Comparison of ENCODE assay signal across 17 cellular contexts in the genomic region with DNA sequence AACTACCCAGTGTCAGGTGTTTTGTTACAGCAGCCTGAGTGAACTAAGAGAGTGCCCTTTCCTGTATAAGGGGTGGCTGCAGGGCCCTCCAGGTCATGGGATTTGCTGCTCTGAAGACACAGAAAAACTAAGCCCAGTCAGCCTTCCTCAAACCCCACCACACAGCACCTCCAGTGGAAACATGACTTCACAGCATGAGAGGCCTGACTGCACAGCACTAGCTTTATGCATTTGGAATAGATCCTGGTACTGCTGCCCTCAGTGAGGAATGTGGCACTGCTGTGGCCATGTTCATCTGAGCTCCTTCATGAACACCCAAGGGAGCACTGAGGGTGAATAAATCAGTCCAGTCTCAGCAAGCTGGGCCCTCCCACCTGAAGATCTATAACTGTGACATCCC.
DNase-seq lines count a peak whose midpoint lies in the region; ATAC-seq and TF ChIP-seq lines count a peak whose summit lies in the region.
"Had no signal": no experiment of that assay in that cellular context is flagged by ENCODE, and none has a peak within 500 bp of the region (broad histone marks: within the 10 kb centered on the region; RNA-seq: fewer than 3 reads in every experiment).

No MANE protein-coding gene starts in this region.

- no peak for TF ChIP-seq EP300 in sigmoid colon (IDR thresholded peaks at IDR 0.05)

- no peak overlapping the region for H2AFZ ChIP-seq in MM.1S (ENCODE audit: low read length)
- H2AFZ ChIP-seq: GM23338 had no signal

- H3K4me2 ChIP-seq in MM.1S (ENCODE audit: low read depth, low read length) = no peak overlapping the region
- H3K4me2 ChIP-seq: GM23338 had no signal

- H3K9me2 ChIP-seq in MM.1S (replicated peaks; ENCODE audit: insufficient read depth, low read length) = no peaks in the 10 kb centered on the region

- no TSS peak for BruUV-seq in Panc1 (replicated peaks; lab: Mats Ljungman, UMichigan)

- H3K4me1 Mint-ChIP-seq in glutamatergic neuron (ENCODE audit: low read depth, unreplicated experiment) = no peaks in the 10 kb centered on the region
- H3K4me1 Mint-ChIP-seq: CD14-positive monocyte; GM23338; stimulated activated effector memory CD8-positive, alpha-beta T cell treated with anti-CD3 and anti-CD28 coated beads, Interleukin-12 subunit alpha, Interleukin-12 subunit beta, amount 100 ng/mL, for 72 hours had no signal

- ATAC-seq in Panc1 (peak; percentile 88), GM19351 (IDR thresholded peaks at IDR 0.05; ENCODE audit: unreplicated experiment) (no peak)
- ATAC-seq: GM23338; stimulated activated effector memory CD8-positive, alpha-beta T cell treated with anti-CD3 and anti-CD28 coated beads, Interleukin-12 subunit alpha, Interleukin-12 subunit beta, amount 100 ng/mL, for 72 hours had no signal

- DNase-seq in AG04450 (ENCODE audit: low read depth, low spot score) = no peak
- DNase-seq in GM12865 (ENCODE audit: low read depth) = no peak
- no peak for DNase-seq in Panc1 (ENCODE audit: low read depth, low spot score)
- DNase-seq in glutamatergic neuron = peak; percentile 28
- no peak for DNase-seq in NCI-H2227 (lab: John Stamatoyannopoulos, UW; ENCODE audit: unreplicated experiment)
- no peak for DNase-seq in sigmoid colon
- DNase-seq in MM.1S = no peak
- DNase-seq: activated CD4-positive, alpha-beta T cell treated with anti-CD3 and anti-CD28 coated beads for 48 hours; caudate nucleus; NCI-H1417 treated with DMSO at 0.1 percent for 48 hours; posterior cingulate gyrus; stimulated activated CD4-positive, alpha-beta T cell treated with anti-CD3 and anti-CD28 coated beads, Interleukin-2, amount 100 ng/mL, for 24 hours had no signal

- POLR2A ChIA-PET in AG04450 (lab: Yijun Ruan, JAX) = no interaction called here
- POLR2A ChIA-PET in Panc1 (lab: Charles Lee) = no interaction called here

- TF ChIP-seq CTCF in AG04450 (IDR thresholded peaks at IDR 0.05; ENCODE audit: low read depth, low read length) (peak; percentile 33; the same call in 1 of the 2 replicates), GM12865 (IDR thresholded peaks at IDR 0.05; ENCODE audit: insufficient read depth, low read depth, low read length, missing control alignments) (peak; percentile 12), Panc1 (IDR thresholded peaks at IDR 0.05) (peak; percentile 17; the same call in 1 of the 2 replicates), glutamatergic neuron (IDR thresholded peaks at IDR 0.05; ENCODE audit: partially characterized antibody, unreplicated experiment) (no peak), sigmoid colon (IDR thresholded peaks at IDR 0.05) (no peak), MM.1S (IDR thresholded peaks at IDR 0.05; ENCODE audit: low read length) (no peak)

- intact Hi-C loops in Panc1 (cut with micrococcal nuclease; ENCODE audit: unreplicated experiment) (no loop called here), sigmoid colon (cut with DNase I) (no loop called here)

- H3K27ac Mint-ChIP-seq in glutamatergic neuron (ENCODE audit: unreplicated experiment) = no peak overlapping the region
- H3K27ac Mint-ChIP-seq: GM23338; stimulated activated effector memory CD8-positive, alpha-beta T cell treated with anti-CD3 and anti-CD28 coated beads, Interleukin-12 subunit alpha, Interleukin-12 subunit beta, amount 100 ng/mL, for 72 hours had no signal

- H3K79me2 ChIP-seq in MM.1S (ENCODE audit: low read length) = no peaks in the 10 kb centered on the region

- H3K27me3 ChIP-seq in AG04450 (ENCODE audit: control insufficient read depth, insufficient read depth, low read length) (peaks cover 10% of the 10 kb centered on the region), Panc1 (ENCODE audit: control insufficient read depth, insufficient read depth, low read length) (no peaks in the 10 kb centered on the region), sigmoid colon (no peaks in the 10 kb centered on the region), MM.1S (replicated peaks; ENCODE audit: insufficient read depth, low read length) (no peaks in the 10 kb centered on the region)

- CTCF ChIA-PET in AG04450 (lab: Charles Lee) = no interaction called here
- CTCF ChIA-PET in Panc1 (lab: Charles Lee) = no interaction called here

- in situ Hi-C loops in Panc1 (cut with HindIII; ENCODE audit: low pct_unique_long_range_greater_than_20kb, low sequenced_read_pairs) = no loop called here

- H3K4me3 ChIP-seq in AG04450 (ENCODE audit: low read depth, low read length) (no peak overlapping the region), GM12865 (ENCODE audit: low read depth, low read length) (no peak overlapping the region), Panc1 (ENCODE audit: low read depth in 2 of 2, low read length in 2 of 2) (no peak overlapping the region), sigmoid colon (no peak overlapping the region), MM.1S (ENCODE audit: low read length) (no peak overlapping the region)
- H3K4me3 ChIP-seq: GM23338 had no signal

- H3K27me3 Mint-ChIP-seq in glutamatergic neuron (ENCODE audit: unreplicated experiment) = peaks cover 2% of the 10 kb centered on the region

- no peak overlapping the region for H3K9ac ChIP-seq in MM.1S (ENCODE audit: low read length)

- H3K4me1 ChIP-seq in Panc1 (ENCODE audit: control insufficient read depth, insufficient read depth, low read length) (peaks cover 5% of the 10 kb centered on the region; the same call in 1 of the 2 replicates), sigmoid colon (no peaks in the 10 kb centered on the region), MM.1S (ENCODE audit: low read length) (peaks cover 16% of the 10 kb centered on the region)

- peaks cover 5% of the 10 kb centered on the region for H3K9me3 Mint-ChIP-seq in glutamatergic neuron (ENCODE audit: unreplicated experiment)
- H3K9me3 Mint-ChIP-seq: stimulated activated effector memory CD8-positive, alpha-beta T cell treated with anti-CD3 and anti-CD28 coated beads, Interleukin-12 subunit alpha, Interleukin-12 subunit beta, amount 100 ng/mL, for 72 hours had no signal

- no peak for TF ChIP-seq POLR2A in sigmoid colon (IDR thresholded peaks at IDR 0.05)

- H3K36me3 ChIP-seq in Panc1 (ENCODE audit: control insufficient read depth, insufficient read depth, low read length) (no peaks in the 10 kb centered on the region), sigmoid colon (no peaks in the 10 kb centered on the region), MM.1S (replicated peaks; ENCODE audit: insufficient read depth, low read length) (no peaks in the 10 kb centered on the region)

- no peak overlapping the region for H3K27ac ChIP-seq in AG04450 (ENCODE audit: low read depth, low read length)
- no peak overlapping the region for H3K27ac ChIP-seq in Panc1 (ENCODE audit: low read length)
- H3K27ac ChIP-seq in sigmoid colon = no peak overlapping the region
- no peak overlapping the region for H3K27ac ChIP-seq in MM.1S (ENCODE audit: low read length)
- H3K27ac ChIP-seq: epithelial cell of prostate had no signal

- H4K20me1 ChIP-seq in MM.1S (ENCODE audit: insufficient read depth, low read length) = no peaks in the 10 kb centered on the region

- no peak overlapping the region for H3K4me3 Mint-ChIP-seq in glutamatergic neuron (ENCODE audit: unreplicated experiment)
- H3K4me3 Mint-ChIP-seq: CD14-positive monocyte; GM23338; stimulated activated effector memory CD8-positive, alpha-beta T cell treated with anti-CD3 and anti-CD28 coated beads, Interleukin-12 subunit alpha, Interleukin-12 subunit beta, amount 100 ng/mL, for 72 hours had no signal

- H3K36me3 Mint-ChIP-seq in glutamatergic neuron (ENCODE audit: unreplicated experiment) = no peaks in the 10 kb centered on the region
- H3K36me3 Mint-ChIP-seq: CD14-positive monocyte; stimulated activated effector memory CD8-positive, alpha-beta T cell treated with anti-CD3 and anti-CD28 coated beads, Interleukin-12 subunit alpha, Interleukin-12 subunit beta, amount 100 ng/mL, for 72 hours had no signal

- peaks cover 19% of the 10 kb centered on the region for H3F3A ChIP-seq in MM.1S (ENCODE audit: insufficient read depth, low read length)

- no peaks in the 10 kb centered on the region; the same call in 1 of the 2 replicates for H3K9me3 ChIP-seq in AG04450 (ENCODE audit: control insufficient read depth, insufficient read depth, low read length)
- no peaks in the 10 kb centered on the region for H3K9me3 ChIP-seq in Panc1 (ENCODE audit: control insufficient read depth, insufficient read depth, low read depth, low read length)
- H3K9me3 ChIP-seq in sigmoid colon = no peaks in the 10 kb centered on the region
- no peaks in the 10 kb centered on the region for H3K9me3 ChIP-seq in MM.1S (replicated peaks; ENCODE audit: insufficient read depth, low read length)

Comparison
In these comparisons a context has a peak if more than half of its experiments do, and no peak if none do; other contexts are left out.
1. CTCF ChIP-seq: peak in AG04450 (single experiment), GM12865 (single experiment) and Panc1 (single experiment); none in glutamatergic neuron (single experiment), sigmoid colon (0 of 4) and MM.1S (single experiment).